In genomic region chr6:131534654-131534956, GRCh38 we compare ENCODE assay signal across 16 cellular contexts. TPM values are rescaled to one million over a fixed set of nuclear protein-coding genes. Genes with fewer than 3 reads are reported as not detected.
DNase-seq lines count a peak whose midpoint lies in the region; ATAC-seq and TF ChIP-seq lines count a peak whose summit lies in the region.
"Had no signal": no experiment of that assay in that cellular context is flagged by ENCODE, and none has a peak within 500 bp of the region (broad histone marks: within the 10 kb centered on the region; RNA-seq: fewer than 3 reads in every experiment).

No MANE protein-coding gene starts in this region.

- no peak overlapping the region for H3K27ac ChIP-seq in PC-3 (ENCODE audit: low read length)
- H3K27ac ChIP-seq in smooth muscle cell (ENCODE audit: low read depth) = no peak overlapping the region
- H3K27ac ChIP-seq: SJCRH30 had no signal

- no peaks in the 10 kb centered on the region for H3K27me3 Mint-ChIP-seq in activated naive CD4-positive, alpha-beta T cell treated with anti-CD3 and anti-CD28 coated beads, Interleukin-2, amount 50 U/mL, for 24 hours

- H3K4me1 Mint-ChIP-seq in activated naive CD4-positive, alpha-beta T cell treated with anti-CD3 and anti-CD28 coated beads, Interleukin-2, amount 50 U/mL, for 24 hours = peaks cover 44% of the 10 kb centered on the region

- H3K4me3 ChIP-seq in PC-3 (ENCODE audit: low read length) (no peak overlapping the region), smooth muscle cell (no peak overlapping the region), H7 (ENCODE audit: insufficient read depth, low read depth, low read length) (no peak overlapping the region)
- H3K4me3 ChIP-seq: SJCRH30 had no signal

- H3K36me3 ChIP-seq in PC-3 (ENCODE audit: low read depth, low read length) (no peaks in the 10 kb centered on the region), smooth muscle cell (ENCODE audit: low read depth) (no peaks in the 10 kb centered on the region), H7 (replicated peaks; ENCODE audit: control insufficient read depth, insufficient read depth, low read length) (no peaks in the 10 kb centered on the region)
- H3K36me3 ChIP-seq: SJCRH30 had no signal

- H3K79me2 ChIP-seq in PC-3 (ENCODE audit: low read length) = no peaks in the 10 kb centered on the region
- H3K79me2 ChIP-seq in smooth muscle cell (ENCODE audit: low read depth) = no peaks in the 10 kb centered on the region

- H3K4me1 ChIP-seq in PC-3 (ENCODE audit: insufficient read depth, low read length) = no peaks in the 10 kb centered on the region
- H3K4me1 ChIP-seq in smooth muscle cell (ENCODE audit: low read depth) = no peaks in the 10 kb centered on the region
- H3K4me1 ChIP-seq: SJCRH30 had no signal

- H3K9me2 ChIP-seq in PC-3 (replicated peaks; ENCODE audit: low read length) = no peaks in the 10 kb centered on the region

- no peak for DNase-seq in activated naive CD4-positive, alpha-beta T cell treated with anti-CD3 and anti-CD28 coated beads, Interleukin-2, amount 50 U/mL, for 16 hours
- no peak for DNase-seq in PC-3
- DNase-seq in left lobe of liver (ENCODE audit: low spot score) = peak; percentile 52
- no peak for DNase-seq in smooth muscle cell (lab: John Stamatoyannopoulos, UW; ENCODE audit: unreplicated experiment)
- DNase-seq in posterior cingulate gyrus = no peak
- DNase-seq in OCI-M1 (lab: John Stamatoyannopoulos, UW) = no peak
- no peak for DNase-seq in H7
- DNase-seq: 8988T, Calu3, NCI-H2081 treated with DMSO at 0.1 percent for 48 hours had no signal

- H4K20me1 ChIP-seq in PC-3 (ENCODE audit: low read length) (no peaks in the 10 kb centered on the region), smooth muscle cell (ENCODE audit: low read depth) (no peaks in the 10 kb centered on the region)

- no peak overlapping the region for H3K4me3 Mint-ChIP-seq in activated naive CD4-positive, alpha-beta T cell treated with anti-CD3 and anti-CD28 coated beads, Interleukin-2, amount 50 U/mL, for 24 hours
- H3K4me3 Mint-ChIP-seq: CD8-positive, alpha-beta T cell had no signal

- H2AFZ ChIP-seq in PC-3 (ENCODE audit: low read length) (no peak overlapping the region), smooth muscle cell (ENCODE audit: low read depth) (peak overlapping the region; percentile 25)

- POLR2A ChIA-PET in PC-3 (lab: Charles Lee; ENCODE audit: unreplicated experiment) = no interaction called here

- H3K9me3 ChIP-seq in PC-3 (ENCODE audit: low read length) = no peaks in the 10 kb centered on the region
- no peaks in the 10 kb centered on the region for H3K9me3 ChIP-seq in smooth muscle cell (replicated peaks; ENCODE audit: low read depth)
- H3K9me3 ChIP-seq: SJCRH30 had no signal

- H3K27me3 ChIP-seq in PC-3 (ENCODE audit: low read length) = no peaks in the 10 kb centered on the region
- H3K27me3 ChIP-seq in smooth muscle cell (ENCODE audit: low read depth) = no peaks in the 10 kb centered on the region
- no peaks in the 10 kb centered on the region for H3K27me3 ChIP-seq in H7 (ENCODE audit: control insufficient read depth, insufficient read depth, low read length)
- H3K27me3 ChIP-seq: SJCRH30 had no signal

- 0 out of 2 replicates have a peak, but pooled peaks have one; percentile 15 for ATAC-seq in PC-3
- peak; percentile 94 for ATAC-seq in left lobe of liver

- H3F3A ChIP-seq in PC-3 (ENCODE audit: low read length, unreplicated experiment) (no peaks in the 10 kb centered on the region), smooth muscle cell (ENCODE audit: low read depth) (no peaks in the 10 kb centered on the region)

- no peaks in the 10 kb centered on the region for H3K9me3 Mint-ChIP-seq in activated naive CD4-positive, alpha-beta T cell treated with anti-CD3 and anti-CD28 coated beads, Interleukin-2, amount 50 U/mL, for 24 hours

- TF ChIP-seq CTCF in PC-3 (conservative IDR thresholded peaks at IDR 0.05; ENCODE audit: low read depth, low read length) = no peak
- TF ChIP-seq CTCF in smooth muscle cell (IDR thresholded peaks at IDR 0.05; ENCODE audit: borderline replicate concordance, insufficient read depth, poor library complexity, severe bottlenecking) = no peak

- H3K4me2 ChIP-seq in PC-3 (ENCODE audit: low read length) (no peak overlapping the region), smooth muscle cell (no peak overlapping the region)

- no peak overlapping the region for H3K9ac ChIP-seq in PC-3 (ENCODE audit: low read length)
- no peak overlapping the region for H3K9ac ChIP-seq in smooth muscle cell (ENCODE audit: low read depth)

- CTCF ChIA-PET in PC-3 (lab: Charles Lee) = interaction anchor here (1.0 to 1.2 kb wide), 2 partner anchors 15 to 303 kb away, joined by 3 to 4 read pairs; no protein-coding TSS in a partner anchor

- peak overlapping the region; percentile 30 for H3K27ac Mint-ChIP-seq in activated naive CD4-positive, alpha-beta T cell treated with anti-CD3 and anti-CD28 coated beads, Interleukin-2, amount 50 U/mL, for 24 hours

- no TSS peak for BruUV-seq in PC-3 (replicated peaks; lab: Mats Ljungman, UMichigan)

- H3K36me3 Mint-ChIP-seq in activated naive CD4-positive, alpha-beta T cell treated with anti-CD3 and anti-CD28 coated beads, Interleukin-2, amount 50 U/mL, for 24 hours = no peaks in the 10 kb centered on the region
- H3K36me3 Mint-ChIP-seq: CD8-positive, alpha-beta T cell had no signal

- intact Hi-C loops in PC-3 (cut with micrococcal nuclease) (loop anchor here (1.0 to 5.0 kb wide), 4 partner anchors 328 to 647 kb away; no protein-coding TSS in a partner anchor), posterior cingulate gyrus (cut with DNase I) (loop anchor here (1.0 kb wide), 1 partner anchor 351 kb away; no protein-coding TSS in a partner anchor)

- WGBS in smooth muscle cell (ENCODE audit: low lambda C conversion rate) = 43% methylated on average over 5 of the region's 5 CpGs

RNA-seq across cellular contexts. Expression of gene ARG1, which starts 38.4 kb away (rescaled TPM):
- total RNA-seq in PC-3 (2014; rRNA removed) (not detected in 2 replicates), left lobe of liver (1,138 TPM), smooth muscle cell (1.3 TPM in 1 of 2 replicates, not detected in the other)
- polyA plus RNA-seq in smooth muscle cell = 0.30 TPM in 1 of 2 replicates, not detected in the other
- total RNA-seq in H7 (2014; rRNA removed; shearing (Covaris generic)) = not detected in 2 replicates
- total RNA-seq: Calu3; CD8-positive, alpha-beta T cell; HT-29; IMR-90; SJCRH30 had no signal
- polyA plus RNA-seq: BJ, IMR-90 had no signal

Comparison
In these comparisons a context has a peak if more than half of its experiments do, and no peak if none do; other contexts are left out.
1. RNA of gene ARG1, which starts 38.4 kb away (total RNA-seq): 1,138 TPM in left lobe of liver (single experiment); not detected in H7, not detected in PC-3 and 1.3 TPM in smooth muscle cell; every median in the first group is over 100 times any median in the second.